9 cellular contexts compared by ENCODE assay signal in genomic region chr14:103110681-103111296, GRCh38. TPM values are rescaled to one million over a fixed set of nuclear protein-coding genes. Genes with fewer than 3 reads are reported as not detected.
DNase-seq lines count a peak whose midpoint lies in the region; ATAC-seq and TF ChIP-seq lines count a peak whose summit lies in the region.
"Had no signal": no experiment of that assay in that cellular context is flagged by ENCODE, and none has a peak within 500 bp of the region (broad histone marks: within the 10 kb centered on the region; RNA-seq: fewer than 3 reads in every experiment).

No MANE protein-coding gene starts in this region.

- H3K36me3 ChIP-seq in parathyroid adenoma (ENCODE audit: control insufficient read depth, insufficient read depth, low read length): no peaks in the 10 kb centered on the region
- no peaks in the 10 kb centered on the region for H3K36me3 ChIP-seq in tibial artery

- ATAC-seq in esophagus mucosa (peak; percentile 40), HG03108 (IDR thresholded peaks at IDR 0.05; ENCODE audit: unreplicated experiment) (no peak), HG02763 (IDR thresholded peaks at IDR 0.05; ENCODE audit: unreplicated experiment) (no peak)

- H3K4me2 ChIP-seq in parathyroid adenoma (ENCODE audit: low read length): peak overlapping the region; percentile 36

- H3K4me3 ChIP-seq in parathyroid adenoma (ENCODE audit: low read depth, low read length) (no peak overlapping the region), tibial artery (no peak overlapping the region)

- H3K27me3 ChIP-seq in parathyroid adenoma (ENCODE audit: control insufficient read depth, insufficient read depth, low read length): no peaks in the 10 kb centered on the region
- H3K27me3 ChIP-seq in tibial artery: peaks cover 0 to 74% of the 10 kb centered on the region in 2 donors

- H2AFZ ChIP-seq in parathyroid adenoma: peak overlapping the region; percentile 71

- H3K79me2 ChIP-seq in parathyroid adenoma: no peaks in the 10 kb centered on the region

- intact Hi-C loops in tibial artery (cut with DNase I; ENCODE audit: low total_unique reads): no loop called here

- TF ChIP-seq CTCF in parathyroid adenoma (IDR thresholded peaks at IDR 0.05) (no peak), tibial artery (IDR thresholded peaks at IDR 0.05) (no peak)

- no peak overlapping the region for H3K9ac ChIP-seq in parathyroid adenoma

- peak overlapping the region; percentile 85 for H3K27ac ChIP-seq in parathyroid adenoma
- H3K27ac ChIP-seq in tibial artery: no peak overlapping the region

- H3K4me1 ChIP-seq in parathyroid adenoma: peaks cover 33% of the 10 kb centered on the region
- H3K4me1 ChIP-seq in tibial artery: peaks cover 0 to 27% (median 19%) of the 10 kb centered on the region in 4 donors

- H3K9me3 ChIP-seq in parathyroid adenoma (ENCODE audit: control insufficient read depth, low read length) (no peaks in the 10 kb centered on the region), tibial artery (no peaks in the 10 kb centered on the region)

- DNase-seq in EL: peak; percentile 40
- DNase-seq in NCI-H2171 treated with DMSO at 0.1 percent for 48 hours (lab: John Stamatoyannopoulos, UW): peak; percentile 87
- no peak for DNase-seq in DMS153 treated with DMSO at 0.1 percent for 48 hours (lab: John Stamatoyannopoulos, UW; ENCODE audit: unreplicated experiment)
- no peak for DNase-seq in tibial artery
- DNase-seq: activated naive CD4-positive, alpha-beta T cell treated with Interleukin-2 at 50 U/mL for 16 hours had no signal

RNA-seq across cellular contexts. Expression of gene TNFAIP2, which starts 12.5 kb away (rescaled TPM):
- total RNA-seq in esophagus mucosa: 85.3 TPM

RNA-seq across cellular contexts. Expression of gene EXOC3L4, which starts 16.3 kb away (rescaled TPM):
- 0.20 TPM for total RNA-seq in esophagus mucosa

RNA-seq across cellular contexts. Expression of gene LBHD2, which starts 26.8 kb away (rescaled TPM):
- not detected for total RNA-seq in esophagus mucosa

RNA-seq across cellular contexts. Expression of gene CDC42BPB, which starts 53.4 kb away (rescaled TPM):
- 48.5 TPM for total RNA-seq in esophagus mucosa

Comparison
In these comparisons a context has a peak if more than half of its experiments do, and no peak if none do; other contexts are left out.
1. DNase-seq: peak in EL (single experiment) and NCI-H2171 treated with DMSO at 0.1 percent for 48 hours (single experiment); none in DMS153 treated with DMSO at 0.1 percent for 48 hours (single experiment) and tibial artery (0 of 2).